Comparison of ENCODE assay signal across 14 cellular contexts in genomic region chr5:93594591-93595419, GRCh38. TPM values are rescaled to one million over a fixed set of nuclear protein-coding genes. Genes with fewer than 3 reads are reported as not detected.
DNase-seq lines count a peak whose midpoint lies in the region; ATAC-seq and TF ChIP-seq lines count a peak whose summit lies in the region.
"Had no signal": no experiment of that assay in that cellular context is flagged by ENCODE, and none has a peak within 500 bp of the region (broad histone marks: within the 10 kb centered on the region; RNA-seq: fewer than 3 reads in every experiment).

No MANE protein-coding gene starts in this region.

- peaks cover 0 to 24% of the 10 kb centered on the region in 2 donors for H3K4me1 Mint-ChIP-seq in natural killer cell
- peaks cover 0 to 11% of the 10 kb centered on the region in 2 donors for H3K4me1 Mint-ChIP-seq in natural killer cell treated with Interleukin-12 subunit alpha and Interleukin-12 subunit beta and Interleukin-15 and Interleukin-18, amount 100 ng/mL, for 72 hours (ENCODE audit: low read depth in 2 of 2)

- TF ChIP-seq EP300 in suprapubic skin (IDR thresholded peaks at IDR 0.05), result no peak

- no peak overlapping the region for H3K4me2 ChIP-seq in mesenchymal stem cell (ENCODE audit: low read length, poor library complexity, severe bottlenecking)
- H3K4me2 ChIP-seq: KMS-11 had no signal

- H3K4me1 ChIP-seq in mesenchymal stem cell (ENCODE audit: control insufficient read depth, insufficient read depth, low read depth, low read length), result peaks cover 6% of the 10 kb centered on the region
- peaks cover 3% of the 10 kb centered on the region for H3K4me1 ChIP-seq in upper lobe of right lung
- H3K4me1 ChIP-seq in suprapubic skin, result peaks cover 13% of the 10 kb centered on the region

- peak overlapping the region; percentile 26 for H3K4me3 ChIP-seq in brain microvascular endothelial cell (ENCODE audit: low read depth, low read length)
- H3K4me3 ChIP-seq in mesenchymal stem cell (ENCODE audit: insufficient read depth in 1 of 2, low read depth in 1 of 2, low read length in 2 of 2), result no peak overlapping the region
- peak overlapping the region; percentile 11 for H3K4me3 ChIP-seq in upper lobe of right lung
- H3K4me3 ChIP-seq in suprapubic skin, result no peak overlapping the region

- no peak overlapping the region for H2AFZ ChIP-seq in mesenchymal stem cell (ENCODE audit: low read depth, low read length)

- peak overlapping the region; percentile 45 for H3K4me3 Mint-ChIP-seq in natural killer cell
- H3K4me3 Mint-ChIP-seq in natural killer cell treated with Interleukin-12 subunit alpha and Interleukin-12 subunit beta and Interleukin-15 and Interleukin-18, amount 100 ng/mL, for 72 hours, result no peak overlapping the region
- H3K4me3 Mint-ChIP-seq: mesothelial cell of epicardium; T-helper 2 cell treated with Interferon-gamma antibody and Interleukin-4, amounts not matched to agents 5 μg/mL and 100 μg/mL, for 36 hours had no signal

- H2BK5ac ChIP-seq in mesenchymal stem cell (ENCODE audit: low read depth, low read length, poor library complexity, severe bottlenecking), result no peak overlapping the region

- H2BK15ac ChIP-seq in mesenchymal stem cell (ENCODE audit: low read depth, poor library complexity, severe bottlenecking), result no peak overlapping the region

- H2AK5ac ChIP-seq in mesenchymal stem cell (ENCODE audit: low read length, severe bottlenecking), result no peak overlapping the region

- H3K9me3 ChIP-seq in mesenchymal stem cell (ENCODE audit: control insufficient read depth, low read length) (no peaks in the 10 kb centered on the region), upper lobe of right lung (no peaks in the 10 kb centered on the region), suprapubic skin (no peaks in the 10 kb centered on the region)

- H3K27me3 Mint-ChIP-seq in natural killer cell (ENCODE audit: low read depth in 2 of 2), result peaks cover 48 to 65% of the 10 kb centered on the region in 2 donors
- H3K27me3 Mint-ChIP-seq in natural killer cell treated with Interleukin-12 subunit alpha and Interleukin-12 subunit beta and Interleukin-15 and Interleukin-18, amount 100 ng/mL, for 72 hours, result peaks cover 42 to 52% of the 10 kb centered on the region in 2 donors

- H3K9ac ChIP-seq in mesenchymal stem cell (ENCODE audit: low read length), result no peak overlapping the region
- H3K9ac ChIP-seq: KMS-11 had no signal

- no peak overlapping the region for H3K18ac ChIP-seq in mesenchymal stem cell (ENCODE audit: low read depth in 1 of 2, low read length in 2 of 2)

- no peaks in the 10 kb centered on the region for H3K9me3 Mint-ChIP-seq in natural killer cell
- no peaks in the 10 kb centered on the region for H3K9me3 Mint-ChIP-seq in natural killer cell treated with Interleukin-12 subunit alpha and Interleukin-12 subunit beta and Interleukin-15 and Interleukin-18, amount 100 ng/mL, for 72 hours
- H3K9me3 Mint-ChIP-seq: mesothelial cell of epicardium had no signal

- H3K27ac Mint-ChIP-seq in natural killer cell, result no peak overlapping the region
- H3K27ac Mint-ChIP-seq in natural killer cell treated with Interleukin-12 subunit alpha and Interleukin-12 subunit beta and Interleukin-15 and Interleukin-18, amount 100 ng/mL, for 72 hours, result no peak overlapping the region
- H3K27ac Mint-ChIP-seq: mesothelial cell of epicardium; T-helper 2 cell treated with Interferon-gamma antibody and Interleukin-4, amounts not matched to agents 5 μg/mL and 100 μg/mL, for 36 hours had no signal

- in situ Hi-C loops in brain microvascular endothelial cell (cut with HindIII; ENCODE audit: low pct_ligation_motif_present, low sequenced_read_pairs), result no loop called here

- no peak for TF ChIP-seq POLR2A in suprapubic skin (IDR thresholded peaks at IDR 0.05)

- H3K14ac ChIP-seq in mesenchymal stem cell (ENCODE audit: low read length in 2 of 2), result no peak overlapping the region

- H4K91ac ChIP-seq in mesenchymal stem cell (ENCODE audit: low read length), result no peak overlapping the region

- intact Hi-C loops in natural killer cell (cut with micrococcal nuclease), result no loop called here
- intact Hi-C loops in upper lobe of right lung (cut with DNase I), result no loop called here

- H3K36me3 Mint-ChIP-seq in natural killer cell, result no peaks in the 10 kb centered on the region
- H3K36me3 Mint-ChIP-seq in natural killer cell treated with Interleukin-12 subunit alpha and Interleukin-12 subunit beta and Interleukin-15 and Interleukin-18, amount 100 ng/mL, for 72 hours, result no peaks in the 10 kb centered on the region

- TF ChIP-seq CTCF in natural killer cell (IDR thresholded peaks at IDR 0.05), result no peak
- TF ChIP-seq CTCF in brain microvascular endothelial cell (IDR thresholded peaks at IDR 0.05; ENCODE audit: low read depth, low read length, missing control alignments), result peak; percentile 44
- no peak for TF ChIP-seq CTCF in upper lobe of right lung (IDR thresholded peaks at IDR 0.05)
- TF ChIP-seq CTCF in suprapubic skin (IDR thresholded peaks at IDR 0.05), result no peak

- no peak overlapping the region for H3K27ac ChIP-seq in brain microvascular endothelial cell
- no peak overlapping the region for H3K27ac ChIP-seq in mesenchymal stem cell (ENCODE audit: low read length, poor library complexity, severe bottlenecking)
- peak overlapping the region; percentile 68 for H3K27ac ChIP-seq in upper lobe of right lung
- no peak overlapping the region for H3K27ac ChIP-seq in suprapubic skin
- H3K27ac ChIP-seq: KMS-11 had no signal

- H2BK120ac ChIP-seq in mesenchymal stem cell (ENCODE audit: low read depth, low read length), result peak overlapping the region; percentile 30

- H3K4ac ChIP-seq in mesenchymal stem cell (ENCODE audit: low read depth in 1 of 2, low read length in 2 of 2), result no peak overlapping the region

- no peaks in the 10 kb centered on the region for H3K79me1 ChIP-seq in mesenchymal stem cell (replicated peaks; ENCODE audit: low read length, poor library complexity, severe bottlenecking)

- 58% methylated on average over 36 of the region's 37 CpGs for WGBS in mesenchymal stem cell
- 55% methylated on average over 16 of the region's 37 CpGs for WGBS in suprapubic skin

- DNase-seq in natural killer cell, result no peak
- no peak for DNase-seq in natural killer cell treated with Interleukin-12 subunit alpha and Interleukin-12 subunit beta and Interleukin-15 and Interleukin-18, amount 100 ng/mL, for 72 hours (ENCODE audit: low spot score)
- no peak for DNase-seq in brain microvascular endothelial cell
- peak; percentile 33 for DNase-seq in mesenchymal stem cell
- DNase-seq in upper lobe of right lung, result no peak
- no peak for DNase-seq in T-helper 2 cell
- no peak for DNase-seq in suprapubic skin (ENCODE audit: low spot score in 2 of 2)
- DNase-seq: cerebellar nuclear complex, NCI-H1694 treated with DMSO at 0.1 percent for 48 hours, NCI-H526 treated with DMSO at 0.1 percent for 48 hours had no signal

- H2BK12ac ChIP-seq in mesenchymal stem cell (ENCODE audit: low read length in 2 of 2), result no peak overlapping the region

- no peak overlapping the region for H3K23ac ChIP-seq in mesenchymal stem cell (ENCODE audit: low read length in 2 of 2)

- ATAC-seq in natural killer cell (no peak), upper lobe of right lung (no peak), GM19023 (IDR thresholded peaks at IDR 0.05; ENCODE audit: unreplicated experiment) (no peak)
- ATAC-seq in natural killer cell treated with Interleukin-12 subunit alpha and Interleukin-12 subunit beta and Interleukin-15 and Interleukin-18, amount 100 ng/mL, for 72 hours, result no peak

- peak overlapping the region; percentile 1 for H4K8ac ChIP-seq in mesenchymal stem cell (ENCODE audit: low read length)

- H3K27me3 ChIP-seq in brain microvascular endothelial cell (replicated peaks) (no peaks in the 10 kb centered on the region), mesenchymal stem cell (ENCODE audit: control insufficient read depth in 1 of 2, insufficient read depth in 1 of 2, low read length in 2 of 2) (peaks cover 19 to 51% of the 10 kb centered on the region in 2 experiments), upper lobe of right lung (peaks cover 65% of the 10 kb centered on the region), suprapubic skin (peaks cover 70% of the 10 kb centered on the region)

- H3K36me3 ChIP-seq in brain microvascular endothelial cell (replicated peaks) (peaks cover 41% of the 10 kb centered on the region), mesenchymal stem cell (ENCODE audit: control insufficient read depth in 1 of 2, insufficient read depth in 2 of 2, low read depth in 1 of 2, low read length in 2 of 2) (peaks cover 0 to 17% of the 10 kb centered on the region in 2 experiments), upper lobe of right lung (no peaks in the 10 kb centered on the region), suprapubic skin (no peaks in the 10 kb centered on the region)

RNA-seq across cellular contexts. Expression of gene NR2F1, which starts 11.8 kb away (rescaled TPM):
- not detected for total RNA-seq in natural killer cell
- total RNA-seq in natural killer cell treated with Interleukin-12 subunit alpha and Interleukin-12 subunit beta and Interleukin-15 and Interleukin-18, amount 100 ng/mL, for 72 hours, result not detected
- 206 TPM for polyA plus RNA-seq in mesenchymal stem cell (2013, experiment 1 of 2)
- 191 TPM for polyA plus RNA-seq in mesenchymal stem cell (2013, experiment 2 of 2)
- 83.2 TPM for total RNA-seq in upper lobe of right lung
- total RNA-seq in suprapubic skin, result 1 to 10 TPM in 2 of 4 donors, under 1 TPM in 2; 0.49 to 3.1 (median 1.3) TPM

RNA-seq across cellular contexts. Expression of gene NR2F1-AS1, which starts 13.8 kb away (rescaled TPM):
- total RNA-seq in natural killer cell, result not detected
- total RNA-seq in natural killer cell treated with Interleukin-12 subunit alpha and Interleukin-12 subunit beta and Interleukin-15 and Interleukin-18, amount 100 ng/mL, for 72 hours, result not detected
- polyA plus RNA-seq in mesenchymal stem cell (2013, experiment 1 of 2), result 49.8 TPM
- polyA plus RNA-seq in mesenchymal stem cell (2013, experiment 2 of 2), result 50.1 TPM
- 16.2 TPM for total RNA-seq in upper lobe of right lung
- 1 to 10 TPM in 3 of 4 donors, under 1 TPM in 1; 0.76 to 1.4 (median 1.2) TPM for total RNA-seq in suprapubic skin

Comparison
In these comparisons a context has a peak if more than half of its experiments do, and no peak if none do; other contexts are left out.
1. H3K4me3 ChIP-seq: peak in brain microvascular endothelial cell (single experiment) and upper lobe of right lung (single experiment); none in mesenchymal stem cell (0 of 2) and suprapubic skin (single experiment).
2. RNA of gene NR2F1, which starts 11.8 kb away (total RNA-seq): 83.2 TPM in upper lobe of right lung (single experiment); 0.49 to 3.1 TPM in suprapubic skin, not detected in natural killer cell and not detected in natural killer cell treated with Interleukin-12 subunit alpha and Interleukin-12 subunit beta and Interleukin-15 and Interleukin-18, amount 100 ng/mL, for 72 hours; every median in the first group is over 10 times any median in the second.